In the genomic region with DNA sequence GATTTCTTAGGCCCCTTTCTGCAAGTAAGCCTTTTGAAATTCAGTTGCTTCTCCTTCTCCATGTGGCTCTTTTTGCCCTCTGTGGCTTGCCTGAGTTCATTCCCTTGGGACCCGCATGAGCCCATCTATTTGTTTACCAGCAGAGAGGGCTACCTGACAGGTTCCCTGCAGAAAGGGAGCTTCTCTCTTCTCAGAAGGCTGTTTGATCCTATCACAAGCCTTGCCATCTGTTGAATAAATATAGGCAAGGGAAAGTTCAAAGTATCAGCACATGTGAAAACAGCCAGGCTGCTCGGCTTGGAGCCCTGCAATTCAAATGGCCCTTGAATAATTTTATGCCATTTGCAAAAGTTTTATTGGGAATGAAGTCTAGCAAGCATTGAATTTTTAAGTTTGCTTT, we compare ENCODE assay signal across 21 cellular contexts.
DNase-seq lines count a peak whose midpoint lies in the region; ATAC-seq and TF ChIP-seq lines count a peak whose summit lies in the region.
"Had no signal": no experiment of that assay in that cellular context is flagged by ENCODE, and none has a peak within 500 bp of the region (broad histone marks: within the 10 kb centered on the region; RNA-seq: fewer than 3 reads in every experiment).

No MANE protein-coding gene starts in this region.

- TF ChIP-seq POLR2A in NB4 (IDR thresholded peaks at IDR 0.05; ENCODE audit: extremely low read depth, insufficient read length): no peak

- no peaks in the 10 kb centered on the region for H4K20me1 ChIP-seq in DND-41 (ENCODE audit: insufficient read depth, low read length)

- H2AFZ ChIP-seq in DND-41 (ENCODE audit: low read depth, low read length): no peak overlapping the region

- H3K27me3 ChIP-seq in DND-41 (ENCODE audit: insufficient read depth, low read length, poor library complexity): no peaks in the 10 kb centered on the region
- H3K27me3 ChIP-seq in endodermal cell (ENCODE audit: control insufficient read depth, insufficient read depth, low read length, poor library complexity, severe bottlenecking): no peaks in the 10 kb centered on the region
- H3K27me3 ChIP-seq: ascending aorta, BE2C, gastroesophageal sphincter, tibial artery had no signal

- peaks cover 75% of the 10 kb centered on the region for H3K4me1 ChIP-seq in DND-41 (ENCODE audit: insufficient read depth, low read length)
- no peaks in the 10 kb centered on the region for H3K4me1 ChIP-seq in endodermal cell (ENCODE audit: control insufficient read depth, insufficient read depth, low read length)
- H3K4me1 ChIP-seq: ascending aorta, BE2C, gastroesophageal sphincter, tibial artery had no signal

- H3K4me1 Mint-ChIP-seq in endodermal cell: peaks cover 2% of the 10 kb centered on the region
- H3K4me1 Mint-ChIP-seq: activated CD4-positive, alpha-beta T cell treated with anti-CD3 and anti-CD28 coated beads, Interleukin-2, amount 10 ng/mL, durations not matched to agents 24 days and 14 days; activated naive CD8-positive, alpha-beta T cell treated with anti-CD3 and anti-CD28 coated beads, Interleukin-2, amount 10 ng/mL, durations not matched to agents 7 days and 5 days; nephron had no signal

- no peak overlapping the region for H3K4me3 Mint-ChIP-seq in endodermal cell
- H3K4me3 Mint-ChIP-seq: activated CD4-positive, alpha-beta T cell treated with anti-CD3 and anti-CD28 coated beads, Interleukin-2, amount 10 ng/mL, durations not matched to agents 24 days and 14 days; activated naive CD8-positive, alpha-beta T cell treated with anti-CD3 and anti-CD28 coated beads, Interleukin-2, amount 10 ng/mL, durations not matched to agents 7 days and 5 days; nephron had no signal

- no peak overlapping the region for H3K27ac Mint-ChIP-seq in endodermal cell
- H3K27ac Mint-ChIP-seq: activated CD4-positive, alpha-beta T cell treated with anti-CD3 and anti-CD28 coated beads, Interleukin-2, amount 10 ng/mL, durations not matched to agents 24 days and 14 days; activated naive CD8-positive, alpha-beta T cell treated with anti-CD3 and anti-CD28 coated beads, Interleukin-2, amount 10 ng/mL, durations not matched to agents 7 days and 5 days; nephron had no signal

- intact Hi-C loops in left colon (cut with DNase I, micrococcal nuclease): no loop called here

- no peaks in the 10 kb centered on the region for H3K79me2 ChIP-seq in DND-41 (ENCODE audit: insufficient read depth, low read length)

- TF ChIP-seq CTCF in DND-41 (IDR thresholded peaks at IDR 0.05; ENCODE audit: borderline replicate concordance, extremely low read depth, low read length, poor library complexity, severe bottlenecking) (peak; percentile 38), NB4 (IDR thresholded peaks at IDR 0.05; ENCODE audit: low read depth, low read length) (no peak), endodermal cell (conservative IDR thresholded peaks at IDR 0.05) (no peak), omental fat pad (IDR thresholded peaks at IDR 0.05) (no peak)

- H3K9ac ChIP-seq in DND-41 (ENCODE audit: low read depth, low read length) (peak overlapping the region; percentile 26; the same call in 1 of the 2 replicates), endodermal cell (ENCODE audit: extremely low read depth, low read length, poor library complexity, severe bottlenecking) (no peak overlapping the region)

- no peak overlapping the region for H3K4me3 ChIP-seq in DND-41 (ENCODE audit: low read depth in 1 of 2, low read length in 2 of 2)
- H3K4me3 ChIP-seq in NB4 (ENCODE audit: low read depth, low read length): no peak overlapping the region
- H3K4me3 ChIP-seq in endodermal cell (ENCODE audit: low read length): no peak overlapping the region
- H3K4me3 ChIP-seq: ascending aorta, gastroesophageal sphincter, mucosa of descending colon, tibial artery had no signal

- H3K9me3 ChIP-seq in DND-41 (ENCODE audit: insufficient read depth, low read length, severe bottlenecking): peaks cover 3% of the 10 kb centered on the region
- H3K9me3 ChIP-seq in endodermal cell (ENCODE audit: control insufficient read depth, low read length): no peaks in the 10 kb centered on the region
- H3K9me3 ChIP-seq: ascending aorta, BE2C, gastroesophageal sphincter, tibial artery had no signal

- H3K36me3 Mint-ChIP-seq in endodermal cell (ENCODE audit: low read depth): no peaks in the 10 kb centered on the region
- H3K36me3 Mint-ChIP-seq: activated naive CD8-positive, alpha-beta T cell treated with anti-CD3 and anti-CD28 coated beads, Interleukin-2, amount 10 ng/mL, durations not matched to agents 7 days and 5 days had no signal

- DNase-seq in DND-41 (peak; percentile 39), NB4 (ENCODE audit: low read depth) (peak; percentile 5), NCI-H524 treated with DMSO at 0.1 percent for 48 hours (lab: John Stamatoyannopoulos, UW) (peak; percentile 28), endodermal cell (peak; percentile 46), left colon (no peak), omental fat pad (ENCODE audit: low spot score) (no peak)
- DNase-seq: ACHN; activated CD4-positive, alpha-beta T cell treated with anti-CD3 and anti-CD28 coated beads, Interleukin-2, amount 10 ng/mL, durations not matched to agents 24 days and 14 days; activated effector memory CD4-positive, alpha-beta T cell treated with anti-CD3 and anti-CD28 coated beads, Interleukin-2, amount 50 U/mL, for 16 hours; activated naive CD8-positive, alpha-beta T cell treated with anti-CD3 and anti-CD28 coated beads, Interleukin-2, amount 10 ng/mL, durations not matched to agents 7 days and 5 days; BE2C; DMS53; mucosa of descending colon; NCI-H446 treated with DMSO at 0.1 percent for 48 hours; SHP77 treated with DMSO at 0.1 percent for 48 hours; stimulated activated CD4-positive, alpha-beta T cell treated with anti-CD3 and anti-CD28 coated beads, Interleukin-4, amount 100 ng/mL, for 4 hours; tibial artery had no signal

- H3K36me3 ChIP-seq in DND-41 (ENCODE audit: insufficient read depth, low read length) (no peaks in the 10 kb centered on the region), endodermal cell (ENCODE audit: control insufficient read depth, insufficient read depth, low read length) (no peaks in the 10 kb centered on the region)
- H3K36me3 ChIP-seq: ascending aorta, BE2C, gastroesophageal sphincter, tibial artery had no signal

- H3K4me2 ChIP-seq in DND-41 (ENCODE audit: insufficient read depth, low read length): peak overlapping the region; percentile 5

- no peaks in the 10 kb centered on the region for H3K27me3 Mint-ChIP-seq in endodermal cell (ENCODE audit: insufficient read depth)
- H3K27me3 Mint-ChIP-seq: activated CD4-positive, alpha-beta T cell treated with anti-CD3 and anti-CD28 coated beads, Interleukin-2, amount 10 ng/mL, durations not matched to agents 24 days and 14 days; activated naive CD8-positive, alpha-beta T cell treated with anti-CD3 and anti-CD28 coated beads, Interleukin-2, amount 10 ng/mL, durations not matched to agents 7 days and 5 days had no signal

- 80 to 86% methylated on average over 2 of the region's 2 CpGs for WGBS in endodermal cell (ENCODE audit: insufficient coverage in 1 of 2, insufficient read length in 1 of 2), 2 experiments

- ATAC-seq in DND-41 (ENCODE audit: insufficient read depth, low read depth): peak; percentile 58; the same call in 2 of the 3 replicates
- ATAC-seq in GM19452 (IDR thresholded peaks at IDR 0.05; ENCODE audit: unreplicated experiment): no peak
- ATAC-seq in left colon: no peak
- no peak for ATAC-seq in omental fat pad (ENCODE audit: low FRiP score)
- ATAC-seq: gastroesophageal sphincter, mucosa of descending colon had no signal

- H3K9me3 Mint-ChIP-seq in endodermal cell: no peaks in the 10 kb centered on the region

- H3K27ac ChIP-seq in DND-41 (ENCODE audit: low read length): peak overlapping the region; percentile 66
- H3K27ac ChIP-seq in endodermal cell (ENCODE audit: low read depth, low read length): no peak overlapping the region
- H3K27ac ChIP-seq: ascending aorta, gastroesophageal sphincter, tibial artery had no signal

Comparison
In these comparisons a context has a peak if more than half of its experiments do, and no peak if none do; other contexts are left out.
1. DNase-seq: peak in DND-41 (single experiment), NB4 (single experiment), NCI-H524 treated with DMSO at 0.1 percent for 48 hours (single experiment) and endodermal cell (single experiment); none in left colon (0 of 2) and omental fat pad (single experiment).